Comparison of ENCODE assay signal across 37 cellular contexts in genomic region chr1:161407451-161407985, GRCh38. TPM values are rescaled to one million over a fixed set of nuclear protein-coding genes. Genes with fewer than 3 reads are reported as not detected.
"Had no signal": no experiment of that assay in that cellular context is flagged by ENCODE, and none has a peak within 500 bp of the region (broad histone marks: within the 10 kb centered on the region; RNA-seq: fewer than 3 reads in every experiment).

No MANE protein-coding gene starts in this region.

- H3K27ac Mint-ChIP-seq: activated B cell treated with CpG ODN at 0.5 μM for 24 hours; activated CD8-positive, alpha-beta memory T cell treated with anti-CD3 and anti-CD28 coated beads, Interleukin-2, amount 10 ng/mL, durations not matched to agents 7 days and 5 days; activated CD8-positive, alpha-beta T cell treated with anti-CD3 and anti-CD28 coated beads, Interleukin-2, amount 10 ng/mL, durations not matched to agents 7 days and 5 days; activated naive CD4-positive, alpha-beta T cell treated with anti-CD3 and anti-CD28 coated beads, Interleukin-2, amount 10 ng/mL, durations not matched to agents 7 days and 5 days; activated naive CD4-positive, alpha-beta T cell treated with anti-CD3 and anti-CD28 coated beads, Interleukin-2, amount 50 U/mL, for 72 hours; activated naive CD8-positive, alpha-beta T cell treated with anti-CD3 and anti-CD28 coated beads, Interleukin-2, amount 10 ng/mL, durations not matched to agents 7 days and 5 days; activated T-helper 1 cell treated with anti-CD3 and anti-CD28 coated beads, Interleukin-12 subunit alpha, Interleukin-12 subunit beta, Interleukin-2, Interleukin-4 antibody, amounts not matched to agents 30 ng/mL and 10 ng/mL and 1 ng/mL, durations not matched to agents 14 hours and 24 hours and 36 hours; activated T-helper 2 cell treated with anti-CD3 and anti-CD28 coated beads, Interferon-gamma antibody, Interleukin-2, Interleukin-4, amounts not matched to agents 10 μg/mL and 5 μg/mL and 100 μg/mL, durations not matched to agents 14 hours and 24 hours and 36 hours; effector memory CD8-positive, alpha-beta T cell had no signal

- DNase-seq: activated B cell treated with CpG ODN at 0.5 μM for 24 hours; activated CD4-positive, alpha-beta memory T cell treated with anti-CD3 and anti-CD28 coated beads for 36 hours; activated CD4-positive, alpha-beta T cell treated with anti-CD3 and anti-CD28 coated beads for 48 hours; activated CD8-positive, alpha-beta memory T cell treated with anti-CD3 and anti-CD28 coated beads, Interleukin-2, amount 10 ng/mL, durations not matched to agents 7 days and 5 days; activated CD8-positive, alpha-beta memory T cell treated with anti-CD3 and anti-CD28 coated beads, Interleukin-2, amount 50 U/mL, for 4 hours; activated CD8-positive, alpha-beta T cell treated with anti-CD3 and anti-CD28 coated beads, Interleukin-2, amount 10 ng/mL, durations not matched to agents 7 days and 5 days; activated effector memory CD4-positive, alpha-beta T cell treated with anti-CD3 and anti-CD28 coated beads, Interleukin-2, amount 50 U/mL, for 16 hours; activated naive CD4-positive, alpha-beta T cell; activated naive CD4-positive, alpha-beta T cell treated with anti-CD3 and anti-CD28 coated beads, Interleukin-2, amount 10 ng/mL, durations not matched to agents 7 days and 5 days; activated naive CD8-positive, alpha-beta T cell treated with anti-CD3 and anti-CD28 coated beads, Interleukin-2, amount 10 ng/mL, durations not matched to agents 7 days and 5 days; activated T-cell treated with anti-CD3 and anti-CD28 coated beads, Interleukin-2, amount 50 U/mL, for 1 hour; activated T-cell treated with anti-CD3 and anti-CD28 coated beads, Interleukin-2, amount 50 U/mL, for 48 hours; cortex of kidney; dermis blood vessel endothelial cell; effector CD4-positive, alpha-beta T cell; effector memory CD8-positive, alpha-beta T cell; erythroblast; foreskin keratinocyte; gastrocnemius medialis; glutamatergic neuron; heart right ventricle; T-helper 2 cell had no signal

- H3K79me2 ChIP-seq: hepatocyte had no signal

- H3K4me3 Mint-ChIP-seq: activated B cell treated with CpG ODN at 0.5 μM for 24 hours; activated CD4-positive, alpha-beta memory T cell treated with anti-CD3 and anti-CD28 coated beads for 36 hours; activated CD8-positive, alpha-beta memory T cell treated with anti-CD3 and anti-CD28 coated beads, Interleukin-2, amount 10 ng/mL, durations not matched to agents 7 days and 5 days; activated CD8-positive, alpha-beta T cell treated with anti-CD3 and anti-CD28 coated beads, Interleukin-2, amount 10 ng/mL, durations not matched to agents 7 days and 5 days; activated naive CD4-positive, alpha-beta T cell treated with anti-CD3 and anti-CD28 coated beads, Interleukin-2, amount 10 ng/mL, durations not matched to agents 7 days and 5 days; activated naive CD8-positive, alpha-beta T cell treated with anti-CD3 and anti-CD28 coated beads, Interleukin-2, amount 10 ng/mL, durations not matched to agents 7 days and 5 days; activated T-helper 1 cell treated with anti-CD3 and anti-CD28 coated beads, Interleukin-12 subunit alpha, Interleukin-12 subunit beta, Interleukin-2, Interleukin-4 antibody, amounts not matched to agents 30 ng/mL and 10 ng/mL and 1 ng/mL, durations not matched to agents 14 hours and 24 hours and 36 hours; brain; central memory CD8-positive, alpha-beta T cell; effector memory CD8-positive, alpha-beta T cell had no signal

- H3K36me3 Mint-ChIP-seq: brain had no signal

- H2AFZ ChIP-seq: hepatocyte had no signal

- H3K9me3 ChIP-seq: ascending aorta, breast epithelium, esophagus muscularis mucosa, gastrocnemius medialis had no signal

- H3K4me1 ChIP-seq: ascending aorta, breast epithelium, foreskin keratinocyte, gastrocnemius medialis had no signal

- H3K9me3 Mint-ChIP-seq: activated B cell treated with CpG ODN at 0.5 μM for 24 hours; activated CD4-positive, alpha-beta memory T cell treated with anti-CD3 and anti-CD28 coated beads for 36 hours; activated naive CD4-positive, alpha-beta T cell treated with anti-CD3 and anti-CD28 coated beads, Interleukin-2, amount 10 ng/mL, durations not matched to agents 7 days and 5 days; activated naive CD4-positive, alpha-beta T cell treated with anti-CD3 and anti-CD28 coated beads, Interleukin-2, amount 50 U/mL, for 72 hours; activated naive CD8-positive, alpha-beta T cell treated with anti-CD3 and anti-CD28 coated beads, Interleukin-2, amount 10 ng/mL, durations not matched to agents 7 days and 5 days; activated T-helper 1 cell treated with anti-CD3 and anti-CD28 coated beads, Interleukin-12 subunit alpha, Interleukin-12 subunit beta, Interleukin-2, Interleukin-4 antibody, amounts not matched to agents 30 ng/mL and 10 ng/mL and 1 ng/mL, durations not matched to agents 14 hours and 24 hours and 36 hours; activated T-helper 2 cell treated with anti-CD3 and anti-CD28 coated beads, Interferon-gamma antibody, Interleukin-2, Interleukin-4, amounts not matched to agents 10 μg/mL and 5 μg/mL and 100 μg/mL, durations not matched to agents 14 hours and 24 hours and 36 hours; brain; central memory CD8-positive, alpha-beta T cell; effector memory CD8-positive, alpha-beta T cell had no signal

- H3K36me3 ChIP-seq: ascending aorta, breast epithelium, gastrocnemius medialis, heart right ventricle had no signal

- H3K27me3 Mint-ChIP-seq: activated B cell treated with CpG ODN at 0.5 μM for 24 hours; activated CD4-positive, alpha-beta memory T cell treated with anti-CD3 and anti-CD28 coated beads for 36 hours; activated CD8-positive, alpha-beta memory T cell treated with anti-CD3 and anti-CD28 coated beads, Interleukin-2, amount 10 ng/mL, durations not matched to agents 7 days and 5 days; central memory CD8-positive, alpha-beta T cell; effector memory CD8-positive, alpha-beta T cell had no signal

- H3K4me2 ChIP-seq: hepatocyte had no signal

- H3K27ac ChIP-seq: ascending aorta, breast epithelium, esophagus muscularis mucosa, foreskin keratinocyte, gastrocnemius medialis, heart right ventricle, hepatocyte, VCaP had no signal

- FAIRE-seq: TTC549 had no signal

- H3K27me3 ChIP-seq: ascending aorta, breast epithelium, foreskin keratinocyte, gastrocnemius medialis, hepatocyte had no signal

- ATAC-seq: activated CD4-positive, CD25-positive, alpha-beta regulatory T cell treated with anti-CD3 and anti-CD28 coated beads, Interleukin-2, amount 50 U/mL, for 24 hours; activated CD8-positive, alpha-beta memory T cell treated with anti-CD3 and anti-CD28 coated beads, Interleukin-2, amount 10 ng/mL, durations not matched to agents 7 days and 5 days; activated CD8-positive, alpha-beta T cell treated with anti-CD3 and anti-CD28 coated beads, Interleukin-2, amount 10 ng/mL, durations not matched to agents 7 days and 5 days; activated naive CD4-positive, alpha-beta T cell treated with anti-CD3 and anti-CD28 coated beads, Interleukin-2, amount 50 U/mL, for 72 hours; effector memory CD8-positive, alpha-beta T cell; foreskin keratinocyte; gastrocnemius medialis; heart right ventricle had no signal

- H3K4me3 ChIP-seq: ascending aorta, breast epithelium, esophagus muscularis mucosa, gastrocnemius medialis, heart right ventricle, hepatocyte had no signal

RNA-seq across cellular contexts. Expression of gene CFAP126, which starts 39.8 kb away (rescaled TPM):
- total RNA-seq: activated B cell treated with CpG ODN at 0.5 μM for 24 hours; activated CD8-positive, alpha-beta memory T cell treated with anti-CD3 and anti-CD28 coated beads for 36 hours; activated CD8-positive, alpha-beta memory T cell treated with anti-CD3 and anti-CD28 coated beads, Interleukin-2, amount 10 ng/mL, durations not matched to agents 7 days and 5 days; activated CD8-positive, alpha-beta T cell treated with anti-CD3 and anti-CD28 coated beads, Interleukin-2, amount 10 ng/mL, durations not matched to agents 7 days and 5 days; activated naive CD4-positive, alpha-beta T cell treated with anti-CD3 and anti-CD28 coated beads, Interleukin-2, amount 50 U/mL, for 72 hours; activated naive CD8-positive, alpha-beta T cell treated with anti-CD3 and anti-CD28 coated beads, Interleukin-2, amount 10 ng/mL, durations not matched to agents 7 days and 5 days; activated T-helper 1 cell treated with anti-CD3 and anti-CD28 coated beads, Interleukin-12 subunit alpha, Interleukin-12 subunit beta, Interleukin-2, Interleukin-4 antibody, amounts not matched to agents 30 ng/mL and 10 ng/mL and 1 ng/mL, durations not matched to agents 14 hours and 24 hours and 36 hours; activated T-helper 2 cell treated with anti-CD3 and anti-CD28 coated beads, Interferon-gamma antibody, Interleukin-2, Interleukin-4, amounts not matched to agents 10 μg/mL and 5 μg/mL and 100 μg/mL, durations not matched to agents 14 hours and 24 hours and 36 hours; ascending aorta; cardiac septum; dermis blood vessel endothelial cell; esophagus muscularis mucosa; foreskin keratinocyte; gastrocnemius medialis; heart right ventricle; hepatocyte; T-helper 1 cell treated with Interleukin-12 subunit alpha and Interleukin-12 subunit beta and Interleukin-4 antibody, amounts not matched to agents 30 ng/mL and 1 ng/mL, for 36 hours had no signal
